1 cellular context compared by ENCODE assay signal in genomic region chr4:163623787-163624186, GRCh38.
TF ChIP-seq lines count a peak whose summit lies in the region.

No MANE protein-coding gene starts in this region.

TF ChIP-seq in IMR-90, 13 proteins besides CTCF, POLR2A, EP300 and RAD21:
- TF ChIP-seq USF2 (IDR thresholded peaks at IDR 0.05; ENCODE audit: low read depth, low read length) = no peak
- TF ChIP-seq BHLHE40 (IDR thresholded peaks at IDR 0.05; ENCODE audit: low read depth, low read length) = no peak
- no peak for TF ChIP-seq RFX5 (IDR thresholded peaks at IDR 0.05; ENCODE audit: low read depth, low read length)
- TF ChIP-seq CEBPB (IDR thresholded peaks at IDR 0.05; ENCODE audit: low read depth, low read length) = no peak
- TF ChIP-seq ELK1 (IDR thresholded peaks at IDR 0.05; ENCODE audit: borderline replicate concordance, low read depth, low read length) = no peak
- no peak for TF ChIP-seq SMC3 (IDR thresholded peaks at IDR 0.05; ENCODE audit: low read depth, low read length)
- no peak for TF ChIP-seq CHD1 (IDR thresholded peaks at IDR 0.05; ENCODE audit: low read depth, low read length)
- TF ChIP-seq MXI1 (IDR thresholded peaks at IDR 0.05; ENCODE audit: borderline replicate concordance, low read depth, low read length) = no peak
- TF ChIP-seq MAFK (IDR thresholded peaks at IDR 0.05; ENCODE audit: low read depth, low read length) = no peak
- TF ChIP-seq FOS (IDR thresholded peaks at IDR 0.05; ENCODE audit: low read depth, low read length) = no peak
- TF ChIP-seq MAZ (IDR thresholded peaks at IDR 0.05; ENCODE audit: borderline replicate concordance, low read depth, low read length) = no peak
- TF ChIP-seq NFE2L2 (IDR thresholded peaks at IDR 0.05; ENCODE audit: low read depth, low read length) = no peak
- no peak for TF ChIP-seq RCOR1 (IDR thresholded peaks at IDR 0.05; ENCODE audit: insufficient replicate concordance, low read length)
TF ChIP-seq in IMR-90: peak in this region for 0.
